8 cellular contexts compared by ENCODE assay signal in the genomic region with DNA sequence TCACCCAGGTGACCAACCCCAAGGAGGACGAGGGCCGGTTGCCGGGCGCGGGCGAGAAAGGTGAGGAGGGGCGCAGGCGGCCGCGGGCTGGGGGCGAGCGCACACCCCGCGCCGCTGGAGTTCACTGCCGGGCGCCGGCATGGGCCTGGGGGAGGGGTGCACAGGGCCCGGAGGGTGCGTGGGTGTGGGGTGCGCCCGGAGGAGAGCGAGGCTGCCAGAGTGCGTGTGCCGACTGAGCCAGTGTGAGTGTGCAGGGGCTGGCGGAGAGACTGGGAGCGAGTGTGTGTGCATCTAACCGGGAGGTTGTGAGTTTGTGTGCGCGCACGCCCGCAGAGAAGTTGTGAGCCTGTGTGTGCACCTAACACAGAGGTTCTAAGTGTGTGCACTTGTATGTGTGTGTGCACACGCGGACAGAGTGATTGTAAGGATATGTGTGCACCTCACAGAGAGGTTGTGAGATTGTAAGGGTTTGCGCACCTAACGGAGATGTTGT. TPM values are rescaled to one million over a fixed set of nuclear protein-coding genes. Genes with fewer than 3 reads are reported as not detected.
A peak's percentile ranks its signal among the peaks of the same experiment; 100 is the strongest.
DNase-seq lines count a peak whose midpoint lies in the region; ATAC-seq and TF ChIP-seq lines count a peak whose summit lies in the region.

No MANE protein-coding gene starts in this region.

- H3K4me3 ChIP-seq in mucosa of rectum (ENCODE audit: low read length in 2 of 2) = peak overlapping the region; percentile 69 to 93
- peak overlapping the region; percentile 81 to 94 (median 86) for H3K4me3 ChIP-seq in subcutaneous abdominal adipose tissue (ENCODE audit: low read depth in 1 of 5, low read length in 5 of 5)

- peaks cover 18 to 38% of the 10 kb centered on the region in 2 donors for H3K4me1 ChIP-seq in mucosa of rectum (ENCODE audit: control insufficient read depth in 2 of 2, insufficient read depth in 2 of 2, low read length in 2 of 2)
- peaks cover 4 to 35% (median 34%) of the 10 kb centered on the region in 5 donors for H3K4me1 ChIP-seq in subcutaneous abdominal adipose tissue (ENCODE audit: control insufficient read depth in 5 of 5, insufficient read depth in 5 of 5, low read length in 5 of 5)

- no peak for TF ChIP-seq CTCF in endothelial cell (IDR thresholded peaks at IDR 0.05; ENCODE audit: unreplicated experiment)

- H3K27ac Mint-ChIP-seq in endothelial cell (ENCODE audit: unreplicated experiment) = peak overlapping the region; percentile 62

- DNase-seq in NCI-H82 (lab: John Stamatoyannopoulos, UW) = peak; percentile 28
- DNase-seq in NCI-H82 treated with DMSO at 0.1 percent for 48 hours (lab: John Stamatoyannopoulos, UW; ENCODE audit: unreplicated experiment) = no peak
- peak; percentile 30 for DNase-seq in activated CD4-positive, alpha-beta T cell treated with anti-CD3 and anti-CD28 coated beads, Interleukin-2, amount 50 U/mL, for 1 hour
- DNase-seq in endothelial cell (ENCODE audit: low spot score) = peak; percentile 27
- DNase-seq in NCI-H446 treated with DMSO at 0.1 percent for 48 hours (lab: John Stamatoyannopoulos, UW) = no peak

- peaks cover 30% of the 10 kb centered on the region for H3K4me1 Mint-ChIP-seq in endothelial cell (ENCODE audit: unreplicated experiment)

- no peaks in the 10 kb centered on the region for H3K9me3 ChIP-seq in mucosa of rectum (ENCODE audit: control insufficient read depth in 2 of 2, low read length in 2 of 2)
- H3K9me3 ChIP-seq in subcutaneous abdominal adipose tissue (ENCODE audit: control insufficient read depth in 5 of 5, low read length in 5 of 5) = no peaks in the 10 kb centered on the region

- ATAC-seq in HG03342 (IDR thresholded peaks at IDR 0.05; ENCODE audit: unreplicated experiment) = no peak

- peaks cover 6% of the 10 kb centered on the region for H3K36me3 Mint-ChIP-seq in endothelial cell (ENCODE audit: low read depth, unreplicated experiment)

- H3K9ac ChIP-seq in mucosa of rectum (ENCODE audit: low read depth in 1 of 2, low read length in 2 of 2) = peak overlapping the region; percentile 54 to 68
- peak overlapping the region in 3 of 5 donors; percentile 58 to 71 (median 68) for H3K9ac ChIP-seq in subcutaneous abdominal adipose tissue (ENCODE audit: low read length in 5 of 5)

- H3K27ac ChIP-seq in mucosa of rectum (ENCODE audit: low read depth in 2 of 2, low read length in 2 of 2) (peak overlapping the region; percentile 76 to 83), subcutaneous abdominal adipose tissue (ENCODE audit: low read depth, low read length) (peak overlapping the region; percentile 38)

- H3K27me3 ChIP-seq in mucosa of rectum (ENCODE audit: control insufficient read depth in 2 of 2, insufficient read depth in 2 of 2, low read length in 2 of 2) = no peaks in the 10 kb centered on the region
- H3K27me3 ChIP-seq in subcutaneous abdominal adipose tissue (ENCODE audit: control insufficient read depth in 5 of 5, insufficient read depth in 4 of 5, low read length in 5 of 5) = no peaks in the 10 kb centered on the region

- H3K36me3 ChIP-seq in mucosa of rectum (ENCODE audit: control insufficient read depth in 2 of 2, insufficient read depth in 2 of 2, low read length in 2 of 2) (no peaks in the 10 kb centered on the region), subcutaneous abdominal adipose tissue (ENCODE audit: control insufficient read depth in 5 of 5, insufficient read depth in 5 of 5, low read length in 5 of 5) (no peaks in the 10 kb centered on the region)

- H3K9me3 Mint-ChIP-seq in endothelial cell (ENCODE audit: unreplicated experiment) = no peaks in the 10 kb centered on the region

- H3K4me3 Mint-ChIP-seq in endothelial cell (ENCODE audit: unreplicated experiment) = peak overlapping the region; percentile 100

- peaks cover 18% of the 10 kb centered on the region for H3K27me3 Mint-ChIP-seq in endothelial cell (ENCODE audit: unreplicated experiment)

RNA-seq across cellular contexts. Expression of gene CTDSPL, which starts 0.6 kb away (rescaled TPM):
- total RNA-seq in endothelial cell (ENCODE audit: unreplicated experiment) = 71.4 TPM

Comparison
In these comparisons a context has a peak if more than half of its experiments do, and no peak if none do; other contexts are left out.
1. DNase-seq: peak in NCI-H82 (single experiment), activated CD4-positive, alpha-beta T cell treated with anti-CD3 and anti-CD28 coated beads, Interleukin-2, amount 50 U/mL, for 1 hour (single experiment) and endothelial cell (single experiment); none in NCI-H82 treated with DMSO at 0.1 percent for 48 hours (single experiment) and NCI-H446 treated with DMSO at 0.1 percent for 48 hours (single experiment).